Comparison of ENCODE assay signal across 11 cellular contexts in genomic region chr7:117015258-117016184, GRCh38.
A peak's percentile ranks its signal among the peaks of the same experiment; 100 is the strongest.
DNase-seq lines count a peak whose midpoint lies in the region; ATAC-seq and TF ChIP-seq lines count a peak whose summit lies in the region.
"Had no signal": no experiment of that assay in that cellular context is flagged by ENCODE, and none has a peak within 500 bp of the region (broad histone marks: within the 10 kb centered on the region; RNA-seq: fewer than 3 reads in every experiment).

No MANE protein-coding gene starts in this region.

- intact Hi-C loops in heart left ventricle (cut with DNase I) = loop anchor here in 1 of 10 donors (10.0 kb wide), 1 partner anchor 59 kb away; no protein-coding TSS in a partner anchor
- intact Hi-C loops in left cardiac atrium (cut with DNase I) = loop anchor here in 1 of 2 donors (10.0 kb wide), 1 partner anchor 61 kb away; the partner anchor contains the start of gene ST7
- intact Hi-C loops in activated B cell treated with CpG ODN at 0.5 μM for 24 hours (cut with micrococcal nuclease) = loop anchor here (10.0 kb wide), 1 partner anchor 851 kb away; no protein-coding TSS in a partner anchor

- H3K4me1 Mint-ChIP-seq in activated B cell treated with CpG ODN at 0.5 μM for 24 hours = peaks cover 42% of the 10 kb centered on the region

- 51 to 80% (median 76%) methylated on average over 4 of the region's 4 CpGs for WGBS in heart left ventricle, 4 donors

- CTCF ChIA-PET in activated B cell treated with CpG ODN at 0.5 μM for 24 hours (lab: Charles Lee) = no interaction called here

- H3K27me3 Mint-ChIP-seq in activated B cell treated with CpG ODN at 0.5 μM for 24 hours = no peaks in the 10 kb centered on the region

- DNase-seq in heart left ventricle = no peak
- no peak for DNase-seq in left cardiac atrium
- DNase-seq in activated B cell treated with CpG ODN at 0.5 μM for 24 hours = no peak
- DNase-seq in foreskin keratinocyte = no peak
- DNase-seq in stimulated activated naive CD8-positive, alpha-beta T cell treated with anti-CD3 and anti-CD28 coated beads, Interleukin-15, Interleukin-2, amounts not matched to agents 100 U/mL and 50 U/mL, for 24 hours = peak; percentile 11
- DNase-seq in activated CD8-positive, alpha-beta memory T cell treated with anti-CD3 and anti-CD28 coated beads, Interleukin-2, amount 50 U/mL, for 48 hours = no peak
- no peak for DNase-seq in effector CD8-positive, alpha-beta T cell (lab: John Stamatoyannopoulos, UW)
- no peak for DNase-seq in NCI-H1092 treated with DMSO at 0.1 percent for 48 hours (lab: John Stamatoyannopoulos, UW)
- DNase-seq: activated CD4-positive, CD25-positive, alpha-beta regulatory T cell; DND-41 had no signal

- no peak overlapping the region for H3K27ac Mint-ChIP-seq in activated B cell treated with CpG ODN at 0.5 μM for 24 hours
- H3K27ac Mint-ChIP-seq: activated T-helper 1 cell treated with anti-CD3 and anti-CD28 coated beads, Interleukin-12 subunit alpha, Interleukin-12 subunit beta, Interleukin-2, Interleukin-4 antibody, amounts not matched to agents 30 ng/mL and 10 ng/mL and 1 ng/mL, durations not matched to agents 14 hours and 24 hours and 36 hours had no signal

- H3K4me3 Mint-ChIP-seq in activated B cell treated with CpG ODN at 0.5 μM for 24 hours = peak overlapping the region; percentile 29
- H3K4me3 Mint-ChIP-seq: activated T-helper 1 cell treated with anti-CD3 and anti-CD28 coated beads, Interleukin-12 subunit alpha, Interleukin-12 subunit beta, Interleukin-2, Interleukin-4 antibody, amounts not matched to agents 30 ng/mL and 10 ng/mL and 1 ng/mL, durations not matched to agents 14 hours and 24 hours and 36 hours had no signal

- H3K27ac ChIP-seq in heart left ventricle (peak overlapping the region in 7 of 12 donors; percentile 0 to 61 (median 38)), foreskin keratinocyte (peak overlapping the region; percentile 26)

- no peak for TF ChIP-seq POLR2A in heart left ventricle (IDR thresholded peaks at IDR 0.05)

- H3K4me3 ChIP-seq in heart left ventricle = peak overlapping the region in 8 of 12 donors; percentile 10 to 41 (median 20)

- H3K9me3 ChIP-seq in heart left ventricle = no peaks in the 10 kb centered on the region

- ATAC-seq in heart left ventricle (no peak), left cardiac atrium (no peak), activated B cell treated with CpG ODN at 0.5 μM for 24 hours (ENCODE audit: low read depth) (no peak), foreskin keratinocyte (no peak)
- ATAC-seq in stimulated activated naive CD8-positive, alpha-beta T cell treated with anti-CD3 and anti-CD28 coated beads, Interleukin-15, Interleukin-2, amounts not matched to agents 100 U/mL and 50 U/mL, for 24 hours = peak; percentile 58

- H3K36me3 Mint-ChIP-seq in activated B cell treated with CpG ODN at 0.5 μM for 24 hours (ENCODE audit: low read depth) = no peaks in the 10 kb centered on the region

- H3K9me3 Mint-ChIP-seq in activated B cell treated with CpG ODN at 0.5 μM for 24 hours = no peaks in the 10 kb centered on the region
- H3K9me3 Mint-ChIP-seq: activated T-helper 1 cell treated with anti-CD3 and anti-CD28 coated beads, Interleukin-12 subunit alpha, Interleukin-12 subunit beta, Interleukin-2, Interleukin-4 antibody, amounts not matched to agents 30 ng/mL and 10 ng/mL and 1 ng/mL, durations not matched to agents 14 hours and 24 hours and 36 hours had no signal

- POLR2A ChIA-PET in activated B cell treated with CpG ODN at 0.5 μM for 24 hours (lab: Charles Lee) = no interaction called here

- no peaks in the 10 kb centered on the region for H3K36me3 ChIP-seq in heart left ventricle

- no peak for TF ChIP-seq CTCF in heart left ventricle (IDR thresholded peaks at IDR 0.05)
- no peak for TF ChIP-seq CTCF in activated B cell treated with CpG ODN at 0.5 μM for 24 hours (IDR thresholded peaks at IDR 0.05)
- no peak for TF ChIP-seq CTCF in foreskin keratinocyte (conservative IDR thresholded peaks at IDR 0.05)

- H3K4me1 ChIP-seq in heart left ventricle = peaks cover 0 to 50% (median 22%) of the 10 kb centered on the region in 12 donors
- peaks cover 36% of the 10 kb centered on the region for H3K4me1 ChIP-seq in foreskin keratinocyte

- H3K27me3 ChIP-seq in heart left ventricle = no peaks in the 10 kb centered on the region
- no peaks in the 10 kb centered on the region for H3K27me3 ChIP-seq in foreskin keratinocyte
